ENCODE assay signal across 12 cellular contexts in the genomic region with DNA sequence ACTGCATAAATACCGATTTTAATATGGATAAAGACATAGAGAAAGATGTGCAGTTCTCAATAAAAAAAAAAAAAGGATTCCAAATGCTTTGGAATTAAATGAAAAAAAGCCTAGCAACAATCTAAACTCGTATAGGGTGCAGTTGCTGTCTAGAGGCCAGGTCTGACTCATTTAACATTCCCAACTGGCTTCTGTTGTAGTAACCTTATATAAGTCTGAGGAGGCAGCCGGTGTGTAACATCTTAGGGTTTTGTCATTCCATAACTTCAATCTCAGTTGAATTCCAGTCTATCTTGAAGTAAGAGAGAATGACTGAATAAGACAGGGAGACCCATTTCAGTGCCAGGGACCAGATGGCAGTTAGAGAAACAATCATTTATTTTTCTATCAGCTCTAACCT. TPM values are rescaled to one million over a fixed set of nuclear protein-coding genes. Genes with fewer than 3 reads are reported as not detected.
DNase-seq lines count a peak whose midpoint lies in the region; ATAC-seq and TF ChIP-seq lines count a peak whose summit lies in the region.
"Had no signal": no experiment of that assay in that cellular context is flagged by ENCODE, and none has a peak within 500 bp of the region (broad histone marks: within the 10 kb centered on the region; RNA-seq: fewer than 3 reads in every experiment).

No MANE protein-coding gene starts in this region.

- H3K14ac ChIP-seq in IMR-90 (replicated peaks; ENCODE audit: low read depth, low read length), result no peak overlapping the region

- H3K18ac ChIP-seq in IMR-90 (ENCODE audit: low read depth, low read length), result no peak overlapping the region

- no peak overlapping the region for H4K91ac ChIP-seq in IMR-90 (ENCODE audit: insufficient read depth, low read depth, low read length)

- intact Hi-C loops in IMR-90 (cut with micrococcal nuclease), result no loop called here
- intact Hi-C loops in left lung (cut with DNase I), result no loop called here

- H3K4ac ChIP-seq in IMR-90 (ENCODE audit: low read depth, low read length), result no peak overlapping the region

- H3K27ac ChIP-seq in IMR-90 (ENCODE audit: insufficient read depth, low read length) (no peak overlapping the region), left lung (no peak overlapping the region)
- H3K27ac ChIP-seq: parathyroid adenoma had no signal

- no CpG with 5 or more reads among the region's 3 CpGs for WGBS in IMR-90 (ENCODE audit: extremely low coverage in 2 of 2, insufficient read length in 1 of 2), 2 experiments

- H3K9me3 ChIP-seq in IMR-90 (ENCODE audit: control insufficient read depth, insufficient read depth, low read length) (no peaks in the 10 kb centered on the region), left lung (no peaks in the 10 kb centered on the region)
- H3K9me3 ChIP-seq: adrenal gland had no signal

- no peak overlapping the region for H3K4me3 ChIP-seq in IMR-90 (ENCODE audit: insufficient read depth, low read depth, low read length)
- H3K4me3 ChIP-seq in cardiac fibroblast (replicated peaks in 1 of 2; ENCODE audit: low read depth in 2 of 2, low read length in 2 of 2), result no peak overlapping the region
- H3K4me3 ChIP-seq in left lung, result no peak overlapping the region
- H3K4me3 ChIP-seq: adrenal gland had no signal

- H4K20me1 ChIP-seq in IMR-90 (ENCODE audit: insufficient read depth, low read length), result peaks cover 67% of the 10 kb centered on the region

- dilution Hi-C loops in IMR-90 (cut with HindIII; ENCODE audit: low sequenced_read_pairs, unreplicated experiment), result no loop called here

- no peak overlapping the region for H2BK15ac ChIP-seq in IMR-90 (ENCODE audit: low read depth, low read length)

- H3K4me1 Mint-ChIP-seq in stimulated activated naive CD8-positive, alpha-beta T cell treated with anti-CD3 and anti-CD28 coated beads, Interleukin-15, amount 100 ng/mL, for 72 hours, result peaks cover 40% of the 10 kb centered on the region

- peak; percentile 92 for ATAC-seq in IMR-90 (ENCODE audit: low read depth)
- ATAC-seq in left lung, result peak; percentile 65
- no peak for ATAC-seq in stimulated activated naive CD8-positive, alpha-beta T cell treated with anti-CD3 and anti-CD28 coated beads, Interleukin-15, amount 100 ng/mL, for 72 hours

- POLR2A ChIA-PET in IMR-90 (lab: Charles Lee; ENCODE audit: unreplicated experiment), result no interaction called here

- H2BK120ac ChIP-seq in IMR-90 (ENCODE audit: low read depth, low read length), result no peak overlapping the region

- no peak overlapping the region for H3K56ac ChIP-seq in IMR-90 (ENCODE audit: extremely low read depth, insufficient read depth, low read length)

- no peaks in the 10 kb centered on the region for H3K36me3 ChIP-seq in IMR-90 (ENCODE audit: control insufficient read depth, insufficient read depth, low read length)
- no peaks in the 10 kb centered on the region for H3K36me3 ChIP-seq in left lung
- H3K36me3 ChIP-seq: adrenal gland had no signal

- H2AFZ ChIP-seq in IMR-90 (replicated peaks; ENCODE audit: low read length, poor library complexity), result no peak overlapping the region
- H2AFZ ChIP-seq: parathyroid adenoma had no signal

- no peaks in the 10 kb centered on the region for H3K9me3 Mint-ChIP-seq in stimulated activated naive CD8-positive, alpha-beta T cell treated with anti-CD3 and anti-CD28 coated beads, Interleukin-15, amount 100 ng/mL, for 72 hours

- H3K23ac ChIP-seq in IMR-90 (ENCODE audit: low read depth, low read length), result no peak overlapping the region

- H3K27ac Mint-ChIP-seq in stimulated activated naive CD8-positive, alpha-beta T cell treated with anti-CD3 and anti-CD28 coated beads, Interleukin-15, amount 100 ng/mL, for 72 hours, result no peak overlapping the region

- no peak overlapping the region for H3K4me2 ChIP-seq in IMR-90 (ENCODE audit: low read depth, low read length)

- H3K9me1 ChIP-seq in IMR-90 (ENCODE audit: insufficient read depth, low read length), result peaks cover 7% of the 10 kb centered on the region

- TF ChIP-seq RAD21 in IMR-90 (IDR thresholded peaks at IDR 0.05; ENCODE audit: low read length), result no peak

- peak; percentile 53 for DNase-seq in AG20443 (ENCODE audit: low spot score)
- peak; percentile 84 for DNase-seq in IMR-90
- peak; percentile 71 to 81 for DNase-seq in cardiac fibroblast (ENCODE audit: low read depth in 2 of 2)
- no peak for DNase-seq in left lung
- DNase-seq in stimulated activated naive CD8-positive, alpha-beta T cell treated with anti-CD3 and anti-CD28 coated beads, Interleukin-15, amount 100 ng/mL, for 72 hours, result no peak
- DNase-seq in CD1c-positive myeloid dendritic cell (ENCODE audit: extremely low spot score), result no peak
- DNase-seq in activated effector memory CD4-positive, alpha-beta T cell treated with Interleukin-2 at 50 U/mL for 16 hours, result no peak
- no peak for DNase-seq in iPS-NIHi11 (ENCODE audit: low spot score)
- DNase-seq: NK-92 treated with Interleukin-12 subunit alpha and Interleukin-12 subunit beta, amount 100 ng/mL, for 24 hours; T-helper 2 cell had no signal

- in situ Hi-C loops in IMR-90 (cut with MboI; ENCODE audit: low sequenced_read_pairs), result no loop called here

- no peak overlapping the region for H2BK5ac ChIP-seq in IMR-90 (ENCODE audit: low read depth, low read length, poor library complexity, severe bottlenecking)

- peaks cover 2% of the 10 kb centered on the region; the same call in 1 of the 2 replicates for H3K4me1 ChIP-seq in IMR-90 (ENCODE audit: control insufficient read depth, insufficient read depth, low read length)
- peaks cover 0 to 49% of the 10 kb centered on the region in 2 donors for H3K4me1 ChIP-seq in left lung

- no peak overlapping the region for H3K4me3 Mint-ChIP-seq in stimulated activated naive CD8-positive, alpha-beta T cell treated with anti-CD3 and anti-CD28 coated beads, Interleukin-15, amount 100 ng/mL, for 72 hours

- no peak overlapping the region for H4K5ac ChIP-seq in IMR-90 (ENCODE audit: low read depth, low read length)

- no peak overlapping the region for H2AK5ac ChIP-seq in IMR-90 (ENCODE audit: low read depth, low read length)

- no peaks in the 10 kb centered on the region for H3K27me3 Mint-ChIP-seq in stimulated activated naive CD8-positive, alpha-beta T cell treated with anti-CD3 and anti-CD28 coated beads, Interleukin-15, amount 100 ng/mL, for 72 hours

- no TSS peak for BruUV-seq in IMR-90 (replicated peaks; lab: Mats Ljungman, UMichigan)

- no peaks in the 10 kb centered on the region for H3K27me3 ChIP-seq in IMR-90 (ENCODE audit: control insufficient read depth, insufficient read depth, low read length)
- H3K27me3 ChIP-seq in left lung, result no peaks in the 10 kb centered on the region
- H3K27me3 ChIP-seq: adrenal gland had no signal

- H2BK20ac ChIP-seq in IMR-90 (ENCODE audit: low read depth, low read length), result no peak overlapping the region

- no peak overlapping the region for H2AK9ac ChIP-seq in IMR-90 (replicated peaks; ENCODE audit: low read depth, low read length, poor library complexity)

- peaks cover 10 to 47% of the 10 kb centered on the region in 2 experiments for H3K79me1 ChIP-seq in IMR-90 (ENCODE audit: low read depth in 1 of 2, low read length in 2 of 2)

- TF ChIP-seq CTCF in IMR-90 (conservative IDR thresholded peaks at IDR 0.05; ENCODE audit: low read depth, low read length) (no peak), cardiac fibroblast (IDR thresholded peaks at IDR 0.05; ENCODE audit: low read depth, low read length) (no peak), left lung (IDR thresholded peaks at IDR 0.05) (no peak)

- CTCF ChIA-PET in IMR-90 (lab: Yijun Ruan, JAX), result no interaction called here

- no peak overlapping the region for H3K9ac ChIP-seq in IMR-90 (ENCODE audit: low read depth, low read length)
- H3K9ac ChIP-seq: parathyroid adenoma had no signal

- no peak for TF ChIP-seq POLR2A in IMR-90 (IDR thresholded peaks at IDR 0.05; ENCODE audit: low read depth, low read length)

- H4K8ac ChIP-seq in IMR-90 (ENCODE audit: low read depth in 2 of 2, low read length in 2 of 2), result no peak overlapping the region

TF ChIP-seq in IMR-90, 13 proteins besides CTCF, POLR2A, EP300 and RAD21:
- TF ChIP-seq MXI1 (IDR thresholded peaks at IDR 0.05; ENCODE audit: borderline replicate concordance, low read depth, low read length) (no peak), FOS (IDR thresholded peaks at IDR 0.05; ENCODE audit: low read depth, low read length) (peak; percentile 46; the same call in 1 of the 2 replicates), MAZ (IDR thresholded peaks at IDR 0.05; ENCODE audit: borderline replicate concordance, low read depth, low read length) (no peak), MAFK (IDR thresholded peaks at IDR 0.05; ENCODE audit: low read depth, low read length) (no peak), RFX5 (IDR thresholded peaks at IDR 0.05; ENCODE audit: low read depth, low read length) (peak; percentile 38; the same call in 1 of the 2 replicates), CEBPB (IDR thresholded peaks at IDR 0.05; ENCODE audit: low read depth, low read length) (peak; percentile 38; the same call in 1 of the 2 replicates)

RNA-seq across cellular contexts. Expression of gene PDCD10, which starts 6.5 kb away (rescaled TPM):
- total RNA-seq in IMR-90 (2012; rRNA removed), result 36.7 and 63.0 TPM in 2 replicates
- polyA plus RNA-seq in IMR-90 (2012; rRNA removed), result 39.5 and 47.3 TPM in 2 replicates
- 4.4 and 10.5 TPM in 2 replicates for polyA plus RNA-seq in IMR-90 (2012; cell fraction: cytosol; rRNA removed)
- 1.2 and 14.0 TPM in 2 replicates for polyA plus RNA-seq in IMR-90 (2012; cell fraction: nucleus; rRNA removed; ENCODE audit: low replicate concordance)
- 10 to 100 TPM; 45.0 to 56.1 TPM for total RNA-seq in left lung

RNA-seq across cellular contexts. Expression of gene SERPINI1, which starts 7.3 kb away (rescaled TPM):
- total RNA-seq in IMR-90 (2012; rRNA removed), result 0.36 and 1.1 TPM in 2 replicates
- 1.2 and 1.3 TPM in 2 replicates for polyA plus RNA-seq in IMR-90 (2012; rRNA removed)
- 0.25 and 0.33 TPM in 2 replicates for polyA plus RNA-seq in IMR-90 (2012; cell fraction: cytosol; rRNA removed)
- polyA plus RNA-seq in IMR-90 (2012; cell fraction: nucleus; rRNA removed; ENCODE audit: low replicate concordance), result 0.10 and 0.33 TPM in 2 replicates
- 1 to 10 TPM; 6.1 to 7.3 TPM for total RNA-seq in left lung

Comparison
In these comparisons a context has a peak if more than half of its experiments do, and no peak if none do; other contexts are left out.
1. DNase-seq: peak in AG20443 (single experiment), IMR-90 (single experiment) and cardiac fibroblast (2 of 2); none in left lung (0 of 2), stimulated activated naive CD8-positive, alpha-beta T cell treated with anti-CD3 and anti-CD28 coated beads, Interleukin-15, amount 100 ng/mL, for 72 hours (0 of 2), CD1c-positive myeloid dendritic cell (single experiment), activated effector memory CD4-positive, alpha-beta T cell treated with Interleukin-2 at 50 U/mL for 16 hours (single experiment) and iPS-NIHi11 (single experiment).